In genomic region chr2:25276569-25277465, GRCh38 we compare ENCODE assay signal across 7 cellular contexts.
A peak's percentile ranks its signal among the peaks of the same experiment; 100 is the strongest.
DNase-seq lines count a peak whose midpoint lies in the region; ATAC-seq, FAIRE-seq and TF ChIP-seq lines count a peak whose summit lies in the region.

No MANE protein-coding gene starts in this region.

- H3K9me3 ChIP-seq in keratinocyte (ENCODE audit: control insufficient read depth, low read depth, low read length): no peaks in the 10 kb centered on the region

- dilution Hi-C loops in keratinocyte (cut with MboI; ENCODE audit: extremely low pct_ligation_motif_present, low sequenced_read_pairs): no loop called here

- in situ Hi-C loops in brain microvascular endothelial cell (cut with HindIII; ENCODE audit: low pct_ligation_motif_present, low sequenced_read_pairs) (no loop called here), KBM-7 (cut with MboI; ENCODE audit: low pct_unique_long_range_greater_than_20kb, low sequenced_read_pairs) (no loop called here)

- peak; percentile 34 for ATAC-seq in GM21423 (IDR thresholded peaks at IDR 0.05; ENCODE audit: unreplicated experiment)
- no peak for ATAC-seq in HG03520 (IDR thresholded peaks at IDR 0.05; ENCODE audit: unreplicated experiment)

- no peak for DNase-seq in brain microvascular endothelial cell
- no peak for DNase-seq in keratinocyte (ENCODE audit: low read depth, low spot score)
- DNase-seq in stimulated activated CD4-positive, alpha-beta T cell treated with anti-CD3 and anti-CD28 coated beads, Interleukin-1b, Interleukin-23, amount 100 ng/mL, for 4 hours (ENCODE audit: low read depth in 2 of 2): peak; percentile 58 to 72
- DNase-seq in KBM-7: no peak

- H3K9ac ChIP-seq in keratinocyte (ENCODE audit: control insufficient read depth, extremely low read depth, insufficient read depth, low read length): no peak overlapping the region

- H3K36me3 ChIP-seq in brain microvascular endothelial cell (replicated peaks): no peaks in the 10 kb centered on the region
- no peaks in the 10 kb centered on the region for H3K36me3 ChIP-seq in keratinocyte (ENCODE audit: control insufficient read depth in 2 of 2, extremely low read depth in 1 of 2, insufficient read depth in 2 of 2, low read length in 2 of 2)

- H3K4me1 ChIP-seq in keratinocyte (ENCODE audit: control insufficient read depth, extremely low read depth, insufficient read depth, low read length): peaks cover 12% of the 10 kb centered on the region

- H3K4me2 ChIP-seq in keratinocyte (ENCODE audit: control insufficient read depth, extremely low read depth, insufficient read depth, low read depth, low read length): no peak overlapping the region

- no peak overlapping the region for H2AFZ ChIP-seq in keratinocyte (ENCODE audit: control insufficient read depth, low read length)

- H3K27ac ChIP-seq in VCaP (no peak overlapping the region), brain microvascular endothelial cell (no peak overlapping the region), keratinocyte (ENCODE audit: control insufficient read depth, insufficient read depth, low read length) (no peak overlapping the region)

- H3K79me2 ChIP-seq in keratinocyte (ENCODE audit: control insufficient read depth, insufficient read depth, low read length): no peaks in the 10 kb centered on the region

- no peaks in the 10 kb centered on the region for H4K20me1 ChIP-seq in keratinocyte (ENCODE audit: control insufficient read depth, extremely low read depth, insufficient read depth, low read length)

- TF ChIP-seq CTCF in VCaP (conservative IDR thresholded peaks at IDR 0.05): peak; percentile 43; the same call in 1 of the 2 replicates
- peak; percentile 71 for TF ChIP-seq CTCF in brain microvascular endothelial cell (IDR thresholded peaks at IDR 0.05; ENCODE audit: low read depth, low read length, missing control alignments)
- TF ChIP-seq CTCF in keratinocyte (optimal IDR thresholded peaks at IDR 0.05 in 1 of 3, IDR thresholded peaks at IDR 0.05 in 1 of 3, conservative IDR thresholded peaks at IDR 0.05 in 1 of 3; ENCODE audit: extremely low read depth in 1 of 3, insufficient read depth in 2 of 3, low read length in 3 of 3): peak in 2 of 3 experiments; percentile 14 to 39

- H3K4me3 ChIP-seq in brain microvascular endothelial cell (ENCODE audit: low read depth, low read length) (peak overlapping the region; percentile 46), keratinocyte (ENCODE audit: control insufficient read depth in 2 of 3, extremely low read depth in 1 of 3, insufficient read depth in 2 of 3, low read depth in 1 of 3, low read length in 3 of 3) (no peak overlapping the region)

- H3K9me1 ChIP-seq in keratinocyte (ENCODE audit: control insufficient read depth, extremely low read depth, insufficient read depth, low read length): peaks cover 3% of the 10 kb centered on the region

- FAIRE-seq in keratinocyte (lab: Jason Lieb, UNC): no peak

- no peaks in the 10 kb centered on the region for H3K27me3 ChIP-seq in brain microvascular endothelial cell (replicated peaks)
- no peaks in the 10 kb centered on the region for H3K27me3 ChIP-seq in keratinocyte (ENCODE audit: control insufficient read depth, extremely low read depth, insufficient read depth, low read length)

Comparison
In these comparisons a context has a peak if more than half of its experiments do, and no peak if none do; other contexts are left out.
1. DNase-seq: peak in stimulated activated CD4-positive, alpha-beta T cell treated with anti-CD3 and anti-CD28 coated beads, Interleukin-1b, Interleukin-23, amount 100 ng/mL, for 4 hours (2 of 2); none in brain microvascular endothelial cell (single experiment), keratinocyte (single experiment) and KBM-7 (single experiment).
2. Peak in every context shown above with its lines, with median percentiles within 50 percentile points of each other: CTCF ChIP-seq.